8 cellular contexts compared by ENCODE assay signal in genomic region chr17:45316271-45317112, GRCh38. TPM values are rescaled to one million over a fixed set of nuclear protein-coding genes. Genes with fewer than 3 reads are reported as not detected.
DNase-seq lines count a peak whose midpoint lies in the region; ATAC-seq and TF ChIP-seq lines count a peak whose summit lies in the region.

MAP3K14 (minus strand) TSS chr17:45317020; CDS start chr17:45290745, 26,275 bp downstream.

- H3K9ac ChIP-seq in BLaER1 = peak within 1 kb of the TSS; percentile 96

- DNase-seq in SJCRH30 (peak; percentile 75 to 77), glomerular visceral epithelial cell (ENCODE audit: extremely low spot score) (peak; percentile 84), omental fat pad (ENCODE audit: low spot score) (no peak)
- DNase-seq in activated naive CD4-positive, alpha-beta T cell treated with anti-CD3 and anti-CD28 coated beads, Interleukin-2, amount 50 U/mL, for 16 hours = peak; percentile 68

- peak; percentile 1 for ATAC-seq in HG03575 (IDR thresholded peaks at IDR 0.05; ENCODE audit: extremely low read depth, insufficient number of reproducible peaks, low FRiP score, unreplicated experiment)
- ATAC-seq in omental fat pad (ENCODE audit: low FRiP score) = peak; percentile 41
- ATAC-seq in HG02970 (IDR thresholded peaks at IDR 0.05; ENCODE audit: low FRiP score, unreplicated experiment) = no peak

- H3K27me3 ChIP-seq in BLaER1 (no peaks in the 10 kb centered on the region), SJCRH30 (no peaks in the 10 kb centered on the region)

- peaks cover 13% of the 10 kb centered on the region for H4K20me1 ChIP-seq in BLaER1

- H3K4me1 ChIP-seq in BLaER1 (peaks cover 64% of the 10 kb centered on the region), SJCRH30 (peaks cover 31% of the 10 kb centered on the region)

- H3K36me3 ChIP-seq in BLaER1 (peaks cover 5% of the 10 kb centered on the region; the same call in 1 of the 2 replicates), SJCRH30 (no peaks in the 10 kb centered on the region)

- H3K9me3 ChIP-seq in BLaER1 (no peaks in the 10 kb centered on the region), SJCRH30 (replicated peaks) (no peaks in the 10 kb centered on the region)

- H3K27ac ChIP-seq in BLaER1 (peak within 1 kb of the TSS; percentile 93), SJCRH30 (peak within 1 kb of the TSS; percentile 37; the same call in 1 of the 2 replicates)

- H3K4me3 ChIP-seq in BLaER1 = peak within 1 kb of the TSS; percentile 93
- H3K4me3 ChIP-seq in SJCRH30 = peak within 1 kb of the TSS; percentile 72

- no peak for TF ChIP-seq CTCF in omental fat pad (IDR thresholded peaks at IDR 0.05)

- peak within 1 kb of the TSS; percentile 95 for H3K4me2 ChIP-seq in BLaER1

- TF ChIP-seq POLR2A in GM19193 (IDR thresholded peaks at IDR 0.05; ENCODE audit: extremely low read depth, insufficient read depth, insufficient read length) = peak; percentile 89

RNA-seq across cellular contexts. Expression of gene MAP3K14, which starts in this region (rescaled TPM):
- 3.9 and 4.7 TPM in 2 replicates for total RNA-seq in SJCRH30 (2014; rRNA removed; shearing (Covaris generic))
- 10 to 100 TPM in 2 of 4 donors, 1 to 10 TPM in 2; 5.4 to 15.9 (median 12.6) TPM for total RNA-seq in omental fat pad
